1 cellular context compared by ENCODE assay signal in the genomic region with DNA sequence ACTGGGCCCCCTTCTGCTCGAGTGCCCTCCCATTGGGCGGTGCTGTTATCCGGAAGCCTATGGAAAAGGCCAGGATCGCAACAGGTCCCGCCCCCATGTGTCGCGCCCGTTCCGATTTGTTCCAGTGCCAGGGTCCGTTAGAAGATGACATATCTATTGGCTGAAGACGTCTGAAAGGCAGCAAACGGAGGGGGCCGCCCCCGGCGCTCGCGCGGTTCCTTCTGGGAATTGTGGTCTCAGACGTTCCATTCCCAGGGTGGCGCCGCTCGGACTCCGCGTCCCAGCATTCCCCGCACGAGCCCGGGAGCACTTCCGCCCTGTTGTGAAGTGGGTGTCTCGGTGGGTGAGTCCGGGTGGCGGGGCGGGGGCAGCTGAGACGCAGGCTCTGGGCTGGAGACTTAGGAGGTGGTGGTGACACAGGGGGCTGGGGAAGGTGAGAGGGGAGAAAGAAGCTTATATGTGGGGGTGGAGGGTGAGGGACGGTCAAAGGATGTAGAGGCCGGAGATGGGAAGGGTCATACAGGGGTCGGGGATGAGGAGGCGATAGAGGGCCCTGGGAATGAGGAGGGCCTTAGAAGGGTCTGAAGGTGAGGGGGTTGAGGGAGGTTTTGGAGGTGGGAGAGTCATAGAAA.
TF ChIP-seq lines count a peak whose summit lies in the region.

Gene ZSCAN20 (plus strand): TSS at position 297 of the 632 bp plus-strand sequence. CDS start 6,644 bp downstream, outside the sequence.

TF ChIP-seq in HEK293, 187 proteins besides CTCF, POLR2A, EP300 and RAD21 (continued from another document and continues in another):
- TF ChIP-seq, protein P1, sequence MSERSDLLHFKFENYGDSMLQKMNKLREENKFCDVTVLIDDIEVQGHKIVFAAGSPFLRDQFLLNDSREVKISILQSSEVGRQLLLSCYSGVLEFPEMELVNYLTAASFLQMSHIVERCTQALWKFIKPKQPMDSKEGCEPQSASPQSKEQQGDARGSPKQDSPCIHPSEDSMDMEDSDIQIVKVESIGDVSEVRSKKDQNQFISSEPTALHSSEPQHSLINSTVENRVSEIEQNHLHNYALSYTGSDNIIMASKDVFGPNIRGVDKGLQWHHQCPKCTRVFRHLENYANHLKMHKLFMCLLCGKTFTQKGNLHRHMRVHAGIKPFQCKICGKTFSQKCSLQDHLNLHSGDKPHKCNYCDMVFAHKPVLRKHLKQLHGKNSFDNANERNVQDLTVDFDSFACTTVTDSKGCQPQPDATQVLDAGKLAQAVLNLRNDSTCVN (tag by site-specific recombination; optimal IDR thresholded peaks at IDR 0.05): peak; percentile 49
- TF ChIP-seq GLI4 (tag by site-specific recombination; IDR thresholded peaks at IDR 0.05) (no peak), ZNF501 (tag by site-specific recombination; IDR thresholded peaks at IDR 0.05) (peak; percentile 86), KLF7 (tag by site-specific recombination; IDR thresholded peaks at IDR 0.05; ENCODE audit: borderline replicate concordance) (0 out of 2 replicates have a peak, but pooled peaks have one; percentile 19), BCL11B (tag by site-specific recombination; IDR thresholded peaks at IDR 0.05; ENCODE audit: low read depth) (0 out of 2 replicates have a peak, but pooled peaks have one; percentile 45), GFI1B (tag by site-specific recombination; IDR thresholded peaks at IDR 0.05) (no peak), ZNF510 (tag by site-specific recombination; IDR thresholded peaks at IDR 0.05; ENCODE audit: insufficient replicate concordance) (no peak), ZNF600 (tag by site-specific recombination; IDR thresholded peaks at IDR 0.05) (no peak), ZXDB (tag by site-specific recombination; IDR thresholded peaks at IDR 0.05) (peak; percentile 71), ZNF830 (tag by site-specific recombination; IDR thresholded peaks at IDR 0.05; ENCODE audit: low read depth) (no peak), SP7 (tag by site-specific recombination; IDR thresholded peaks at IDR 0.05) (peak; percentile 74), ZNF211 (tag by site-specific recombination; IDR thresholded peaks at IDR 0.05; ENCODE audit: low read depth) (no peak), YY1 (tag by site-specific recombination; IDR thresholded peaks at IDR 0.05) (no peak), ZNF398 (tag by site-specific recombination; IDR thresholded peaks at IDR 0.05) (peak; percentile 61), SP2 (tag by site-specific recombination; IDR thresholded peaks at IDR 0.05) (peak; percentile 99), ZSCAN16 (tag by site-specific recombination; IDR thresholded peaks at IDR 0.05) (no peak), PRDM6 (tag by site-specific recombination; IDR thresholded peaks at IDR 0.05) (no peak), ZNF324 (tag by site-specific recombination; IDR thresholded peaks at IDR 0.05) (peak; percentile 39; the same call in 1 of the 2 replicates), ZNF37A (tag by site-specific recombination; IDR thresholded peaks at IDR 0.05) (no peak), ZBTB6 (tag by site-specific recombination; IDR thresholded peaks at IDR 0.05) (no peak; the same call in 1 of the 2 replicates), ZNF280D (tag by site-specific recombination; IDR thresholded peaks at IDR 0.05) (no peak), ZNF311 (tag by site-specific recombination; IDR thresholded peaks at IDR 0.05; ENCODE audit: borderline replicate concordance) (no peak), ZNF624 (tag by site-specific recombination; IDR thresholded peaks at IDR 0.05) (no peak), TCF7L2 (IDR thresholded peaks at IDR 0.05; ENCODE audit: borderline replicate concordance, low read depth, low read length) (no peak), ZNF202 (tag by site-specific recombination; IDR thresholded peaks at IDR 0.05; ENCODE audit: borderline replicate concordance) (no peak), ZNF529 (tag by site-specific recombination; IDR thresholded peaks at IDR 0.05; ENCODE audit: insufficient replicate concordance) (no peak), KLF1 (tag by site-specific recombination; IDR thresholded peaks at IDR 0.05) (peak; percentile 35; the same call in 1 of the 2 replicates), HOXD13 (CRISPR knock-in tag; IDR thresholded peaks at IDR 0.05; ENCODE audit: borderline replicate concordance) (no peak), ZNF692 (tag by site-specific recombination; IDR thresholded peaks at IDR 0.05) (peak; percentile 10; the same call in 1 of the 2 replicates), ZBTB20 (tag by site-specific recombination; IDR thresholded peaks at IDR 0.05) (peak; percentile 100), ZNF335 (tag by site-specific recombination; conservative IDR thresholded peaks at IDR 0.05) (peak; percentile 88; the same call in 1 of the 2 replicates), RBAK (tag by site-specific recombination; IDR thresholded peaks at IDR 0.05) (no peak), TRIM28 (IDR thresholded peaks at IDR 0.05; ENCODE audit: borderline replicate concordance, low read length) (no peak), ZNF112 (tag by site-specific recombination; IDR thresholded peaks at IDR 0.05) (no peak), MYNN (tag by site-specific recombination; IDR thresholded peaks at IDR 0.05; ENCODE audit: borderline replicate concordance) (no peak), OVOL3 (tag by site-specific recombination; IDR thresholded peaks at IDR 0.05) (no peak), SCRT2 (tag by site-specific recombination; IDR thresholded peaks at IDR 0.05) (peak; percentile 93), ZNF341 (tag by site-specific recombination; IDR thresholded peaks at IDR 0.05; ENCODE audit: low read depth) (no peak)
- TF ChIP-seq, protein P2, sequence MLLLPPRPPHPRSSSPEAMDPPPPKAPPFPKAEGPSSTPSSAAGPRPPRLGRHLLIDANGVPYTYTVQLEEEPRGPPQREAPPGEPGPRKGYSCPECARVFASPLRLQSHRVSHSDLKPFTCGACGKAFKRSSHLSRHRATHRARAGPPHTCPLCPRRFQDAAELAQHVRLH (tag by site-specific recombination; IDR thresholded peaks at IDR 0.05): no peak
- TF ChIP-seq, protein P3, sequence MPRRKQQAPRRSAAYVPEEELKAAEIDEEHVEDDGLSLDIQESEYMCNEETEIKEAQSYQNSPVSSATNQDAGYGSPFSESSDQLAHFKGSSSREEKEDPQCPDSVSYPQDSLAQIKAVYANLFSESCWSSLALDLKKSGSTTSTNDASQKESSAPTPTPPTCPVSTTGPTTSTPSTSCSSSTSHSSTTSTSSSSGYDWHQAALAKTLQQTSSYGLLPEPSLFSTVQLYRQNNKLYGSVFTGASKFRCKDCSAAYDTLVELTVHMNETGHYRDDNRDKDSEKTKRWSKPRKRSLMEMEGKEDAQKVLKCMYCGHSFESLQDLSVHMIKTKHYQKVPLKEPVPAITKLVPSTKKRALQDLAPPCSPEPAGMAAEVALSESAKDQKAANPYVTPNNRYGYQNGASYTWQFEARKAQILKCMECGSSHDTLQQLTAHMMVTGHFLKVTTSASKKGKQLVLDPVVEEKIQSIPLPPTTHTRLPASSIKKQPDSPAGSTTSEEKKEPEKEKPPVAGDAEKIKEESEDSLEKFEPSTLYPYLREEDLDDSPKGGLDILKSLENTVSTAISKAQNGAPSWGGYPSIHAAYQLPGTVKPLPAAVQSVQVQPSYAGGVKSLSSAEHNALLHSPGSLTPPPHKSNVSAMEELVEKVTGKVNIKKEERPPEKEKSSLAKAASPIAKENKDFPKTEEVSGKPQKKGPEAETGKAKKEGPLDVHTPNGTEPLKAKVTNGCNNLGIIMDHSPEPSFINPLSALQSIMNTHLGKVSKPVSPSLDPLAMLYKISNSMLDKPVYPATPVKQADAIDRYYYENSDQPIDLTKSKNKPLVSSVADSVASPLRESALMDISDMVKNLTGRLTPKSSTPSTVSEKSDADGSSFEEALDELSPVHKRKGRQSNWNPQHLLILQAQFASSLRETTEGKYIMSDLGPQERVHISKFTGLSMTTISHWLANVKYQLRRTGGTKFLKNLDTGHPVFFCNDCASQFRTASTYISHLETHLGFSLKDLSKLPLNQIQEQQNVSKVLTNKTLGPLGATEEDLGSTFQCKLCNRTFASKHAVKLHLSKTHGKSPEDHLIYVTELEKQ (tag by site-specific recombination; IDR thresholded peaks at IDR 0.05; ENCODE audit: borderline replicate concordance): no peak
- TF ChIP-seq, protein P4, sequence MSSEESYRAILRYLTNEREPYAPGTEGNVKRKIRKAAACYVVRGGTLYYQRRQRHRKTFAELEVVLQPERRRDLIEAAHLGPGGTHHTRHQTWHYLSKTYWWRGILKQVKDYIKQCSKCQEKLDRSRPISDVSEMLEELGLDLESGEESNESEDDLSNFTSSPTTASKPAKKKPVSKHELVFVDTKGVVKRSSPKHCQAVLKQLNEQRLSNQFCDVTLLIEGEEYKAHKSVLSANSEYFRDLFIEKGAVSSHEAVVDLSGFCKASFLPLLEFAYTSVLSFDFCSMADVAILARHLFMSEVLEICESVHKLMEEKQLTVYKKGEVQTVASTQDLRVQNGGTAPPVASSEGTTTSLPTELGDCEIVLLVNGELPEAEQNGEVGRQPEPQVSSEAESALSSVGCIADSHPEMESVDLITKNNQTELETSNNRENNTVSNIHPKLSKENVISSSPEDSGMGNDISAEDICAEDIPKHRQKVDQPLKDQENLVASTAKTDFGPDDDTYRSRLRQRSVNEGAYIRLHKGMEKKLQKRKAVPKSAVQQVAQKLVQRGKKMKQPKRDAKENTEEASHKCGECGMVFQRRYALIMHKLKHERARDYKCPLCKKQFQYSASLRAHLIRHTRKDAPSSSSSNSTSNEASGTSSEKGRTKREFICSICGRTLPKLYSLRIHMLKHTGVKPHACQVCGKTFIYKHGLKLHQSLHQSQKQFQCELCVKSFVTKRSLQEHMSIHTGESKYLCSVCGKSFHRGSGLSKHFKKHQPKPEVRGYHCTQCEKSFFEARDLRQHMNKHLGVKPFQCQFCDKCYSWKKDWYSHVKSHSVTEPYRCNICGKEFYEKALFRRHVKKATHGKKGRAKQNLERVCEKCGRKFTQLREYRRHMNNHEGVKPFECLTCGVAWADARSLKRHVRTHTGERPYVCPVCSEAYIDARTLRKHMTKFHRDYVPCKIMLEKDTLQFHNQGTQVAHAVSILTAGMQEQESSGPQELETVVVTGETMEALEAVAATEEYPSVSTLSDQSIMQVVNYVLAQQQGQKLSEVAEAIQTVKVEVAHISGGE (tag by site-specific recombination; conservative IDR thresholded peaks at IDR 0.05; ENCODE audit: low read depth): peak; percentile 99
